Comparison of ENCODE assay signal across 1 cellular context in genomic region chr6:35737413-35738211, GRCh38.
TF ChIP-seq lines count a peak whose summit lies in the region.

No MANE protein-coding gene starts in this region.

TF ChIP-seq in HepG2, 621 proteins besides CTCF, POLR2A, EP300 and RAD21 (continued from another document):
- TF ChIP-seq ZNF687 (CRISPR knock-in tag; IDR thresholded peaks at IDR 0.05) (peak; percentile 25; the same call in 1 of the 2 replicates), BORCS8-MEF2B (CRISPR knock-in tag; IDR thresholded peaks at IDR 0.05) (no peak), SAP130 (CRISPR knock-in tag; IDR thresholded peaks at IDR 0.05; ENCODE audit: low read depth) (peak; percentile 59), THYN1 (CRISPR knock-in tag; IDR thresholded peaks at IDR 0.05; ENCODE audit: borderline replicate concordance, low read depth) (no peak), PHB2 (IDR thresholded peaks at IDR 0.05; ENCODE audit: partially characterized antibody) (no peak), NFIC (IDR thresholded peaks at IDR 0.05; ENCODE audit: low read length) (no peak), SALL2 (CRISPR knock-in tag; IDR thresholded peaks at IDR 0.05) (no peak), ZKSCAN5 (CRISPR knock-in tag; IDR thresholded peaks at IDR 0.05) (no peak), ZNF576 (CRISPR knock-in tag; IDR thresholded peaks at IDR 0.05) (no peak), TRAFD1 (CRISPR knock-in tag; IDR thresholded peaks at IDR 0.05; ENCODE audit: borderline replicate concordance) (no peak), GLI4 (CRISPR knock-in tag; IDR thresholded peaks at IDR 0.05; ENCODE audit: borderline replicate concordance) (no peak), DDIT3 (CRISPR knock-in tag; IDR thresholded peaks at IDR 0.05) (no peak), ZNF207 (IDR thresholded peaks at IDR 0.05; ENCODE audit: borderline replicate concordance) (no peak), TSC22D2 (CRISPR knock-in tag; IDR thresholded peaks at IDR 0.05; ENCODE audit: borderline replicate concordance) (no peak), ZNF781 (CRISPR knock-in tag; IDR thresholded peaks at IDR 0.05; ENCODE audit: borderline replicate concordance, not compliant biosample characterization) (no peak), ZNF275 (CRISPR knock-in tag; IDR thresholded peaks at IDR 0.05; ENCODE audit: borderline replicate concordance) (no peak), ATRX (CRISPR knock-in tag; IDR thresholded peaks at IDR 0.05; ENCODE audit: borderline replicate concordance) (no peak), E2F5 (CRISPR knock-in tag; conservative IDR thresholded peaks at IDR 0.05) (no peak), ZNF264 (CRISPR knock-in tag; IDR thresholded peaks at IDR 0.05) (no peak), NCOA2 (CRISPR knock-in tag; IDR thresholded peaks at IDR 0.05) (peak; percentile 36; the same call in 1 of the 2 replicates), ATM (IDR thresholded peaks at IDR 0.05; ENCODE audit: borderline replicate concordance) (no peak), YEATS4 (CRISPR knock-in tag; IDR thresholded peaks at IDR 0.05; ENCODE audit: borderline replicate concordance) (no peak), ZNF567 (CRISPR knock-in tag; IDR thresholded peaks at IDR 0.05; ENCODE audit: borderline replicate concordance) (0 out of 2 replicates have a peak, but pooled peaks have one; percentile 17), TCF7 (IDR thresholded peaks at IDR 0.05; ENCODE audit: low read depth) (no peak), ZNF235 (CRISPR knock-in tag; IDR thresholded peaks at IDR 0.05; ENCODE audit: borderline replicate concordance) (no peak)
